In the genomic region with DNA sequence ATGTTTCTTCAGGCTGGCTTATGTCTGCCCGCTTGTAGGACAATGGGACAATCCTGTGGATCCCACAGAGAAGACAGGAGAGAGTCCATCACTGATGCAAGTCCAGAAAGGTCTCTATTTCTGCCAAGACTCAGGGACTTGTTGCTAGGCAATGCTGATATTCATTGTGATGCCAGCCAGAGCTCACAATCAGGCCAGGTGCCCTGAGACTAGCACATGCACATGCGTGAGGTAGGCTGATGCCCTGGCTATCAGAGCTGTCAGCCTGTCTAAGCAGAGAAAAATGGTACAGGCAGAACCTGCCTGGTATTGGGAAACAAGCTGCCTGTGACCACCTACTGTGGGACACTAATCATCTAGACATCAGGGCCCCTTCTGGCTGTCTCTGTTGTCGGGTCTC, we compare ENCODE assay signal across 19 cellular contexts.
"Had no signal": no experiment of that assay in that cellular context is flagged by ENCODE, and none has a peak within 500 bp of the region (broad histone marks: within the 10 kb centered on the region; RNA-seq: fewer than 3 reads in every experiment).

No MANE protein-coding gene starts in this region.

- DNase-seq: colonic mucosa; cortex of kidney; dermis blood vessel endothelial cell; dorsolateral prefrontal cortex; effector CD4-positive, alpha-beta T cell; effector CD8-positive, alpha-beta T cell; effector memory CD4-positive, alpha-beta T cell; effector memory CD8-positive, alpha-beta T cell; endodermal cell; erythroblast; esophagus squamous epithelium; foreskin fibroblast; foreskin keratinocyte; foreskin melanocyte; gastrocnemius medialis; glutamatergic neuron; head of caudate nucleus; heart left ventricle; heart right ventricle had no signal
